In the genomic region with DNA sequence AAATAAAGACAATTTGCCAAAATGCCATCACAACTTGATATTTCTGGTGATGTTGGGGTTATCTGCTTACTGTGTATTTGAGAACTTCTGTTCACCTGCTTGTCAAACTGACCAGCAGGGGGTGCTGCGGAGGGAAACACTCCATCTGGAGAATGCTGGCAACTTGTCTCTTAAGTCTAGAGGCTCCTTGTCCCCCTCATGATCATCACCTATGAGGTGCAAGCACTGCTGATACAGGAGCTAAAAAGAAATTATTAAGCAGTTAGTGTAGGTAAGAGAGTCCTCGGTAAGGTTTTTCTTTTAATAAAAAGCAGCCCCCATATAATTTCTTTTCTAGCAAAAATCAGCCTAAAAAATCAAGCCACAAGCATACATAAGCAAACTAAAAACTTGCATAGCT, we compare ENCODE assay signal across 9 cellular contexts. TPM values are rescaled to one million over a fixed set of nuclear protein-coding genes. Genes with fewer than 3 reads are reported as not detected.
DNase-seq lines count a peak whose midpoint lies in the region; ATAC-seq and TF ChIP-seq lines count a peak whose summit lies in the region.
"Had no signal": no experiment of that assay in that cellular context is flagged by ENCODE, and none has a peak within 500 bp of the region (broad histone marks: within the 10 kb centered on the region; RNA-seq: fewer than 3 reads in every experiment).

No MANE protein-coding gene starts in this region.

- TF ChIP-seq POLR2A in suprapubic skin (IDR thresholded peaks at IDR 0.05), result no peak

- no peaks in the 10 kb centered on the region for H3K9me3 ChIP-seq in suprapubic skin

- in situ Hi-C loops in G401 (cut with HindIII; ENCODE audit: low sequenced_read_pairs), result no loop called here

- peak; percentile 10 to 42 for TF ChIP-seq CTCF in suprapubic skin (IDR thresholded peaks at IDR 0.05)

- H3K4me1 ChIP-seq in suprapubic skin, result peaks cover 5% of the 10 kb centered on the region

- no peak overlapping the region for H3K4me3 ChIP-seq in suprapubic skin

- DNase-seq in G401 (ENCODE audit: low spot score) (peak; percentile 34), NCI-H226 (peak; percentile 6), fibroblast of gingiva (ENCODE audit: low read depth) (peak; percentile 58), occipital lobe (lab: John Stamatoyannopoulos, UW) (peak; percentile 1), suprapubic skin (ENCODE audit: low spot score in 2 of 2) (peak in 1 of 2 donors; percentile 74), DMS79 (lab: John Stamatoyannopoulos, UW) (no peak)
- peak; percentile 60 for DNase-seq in activated CD8-positive, alpha-beta memory T cell treated with anti-CD3 and anti-CD28 coated beads, Interleukin-2, amount 50 U/mL, for 24 hours (ENCODE audit: extremely low read depth)

- ATAC-seq in GM21717 (IDR thresholded peaks at IDR 0.05; ENCODE audit: unreplicated experiment), result peak; percentile 33

- H3K27ac ChIP-seq in suprapubic skin, result no peak overlapping the region
- H3K27ac ChIP-seq: epithelial cell of prostate had no signal

- H3K27me3 ChIP-seq in suprapubic skin, result no peaks in the 10 kb centered on the region

- TF ChIP-seq EP300 in suprapubic skin (IDR thresholded peaks at IDR 0.05), result no peak

- H3K36me3 ChIP-seq in suprapubic skin, result no peaks in the 10 kb centered on the region

- 36% methylated on average over 2 of the region's 2 CpGs for WGBS in suprapubic skin

RNA-seq across cellular contexts. Expression of a gene that starts 32.7 kb away (rescaled TPM):
- not detected in 2 replicates for total RNA-seq in G401 (2014; rRNA removed; shearing (Covaris generic))
- total RNA-seq in occipital lobe, result not detected
- not detected for total RNA-seq in suprapubic skin

RNA-seq across cellular contexts. Expression of a gene that starts 53.6 kb away (rescaled TPM):
- total RNA-seq in G401 (2014; rRNA removed; shearing (Covaris generic)), result not detected in 2 replicates
- total RNA-seq in occipital lobe (3.9 TPM), suprapubic skin (1 to 10 TPM in 3 of 4 donors, under 1 TPM in 1; 0.48 to 1.8 (median 1.5) TPM)
